Comparison of ENCODE assay signal across 1 cellular context in genomic region chr15:68682330-68682729, GRCh38.
TF ChIP-seq lines count a peak whose summit lies in the region.

No MANE protein-coding gene starts in this region.

TF ChIP-seq in GM12878, 131 proteins besides CTCF, POLR2A, EP300 and RAD21 (continued from another document):
- TF ChIP-seq, protein P1, sequence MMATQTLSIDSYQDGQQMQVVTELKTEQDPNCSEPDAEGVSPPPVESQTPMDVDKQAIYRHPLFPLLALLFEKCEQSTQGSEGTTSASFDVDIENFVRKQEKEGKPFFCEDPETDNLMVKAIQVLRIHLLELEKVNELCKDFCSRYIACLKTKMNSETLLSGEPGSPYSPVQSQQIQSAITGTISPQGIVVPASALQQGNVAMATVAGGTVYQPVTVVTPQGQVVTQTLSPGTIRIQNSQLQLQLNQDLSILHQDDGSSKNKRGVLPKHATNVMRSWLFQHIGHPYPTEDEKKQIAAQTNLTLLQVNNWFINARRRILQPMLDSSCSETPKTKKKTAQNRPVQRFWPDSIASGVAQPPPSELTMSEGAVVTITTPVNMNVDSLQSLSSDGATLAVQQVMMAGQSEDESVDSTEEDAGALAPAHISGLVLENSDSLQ (IDR thresholded peaks at IDR 0.05), result 0 out of 2 replicates have a peak, but pooled peaks have one; percentile 18
- no peak for TF ChIP-seq FOXM1 (IDR thresholded peaks at IDR 0.05; ENCODE audit: low read depth, low read length)
